In the genomic region with DNA sequence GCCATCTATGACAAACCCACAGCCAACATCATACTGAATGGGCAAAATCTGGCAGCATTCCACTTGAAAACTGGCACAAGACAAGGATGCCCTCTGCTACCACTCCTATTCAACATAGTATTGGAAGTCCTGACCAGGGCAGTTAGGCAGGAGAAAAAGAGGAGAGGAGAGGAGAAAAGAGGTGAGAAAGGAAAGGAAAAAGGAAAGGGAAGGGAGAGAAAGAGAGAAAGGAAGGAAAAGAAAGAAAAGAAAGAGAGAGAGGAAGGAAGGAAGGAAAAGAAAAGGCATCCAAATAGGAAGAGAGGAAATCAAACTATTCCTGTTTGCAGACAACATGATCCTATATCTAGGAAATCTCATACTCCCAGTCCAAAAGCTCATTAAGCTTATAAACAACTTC, we compare ENCODE assay signal across 27 cellular contexts. TPM values are rescaled to one million over a fixed set of nuclear protein-coding genes. Genes with fewer than 3 reads are reported as not detected.
"Had no signal": no experiment of that assay in that cellular context is flagged by ENCODE, and none has a peak within 500 bp of the region (broad histone marks: within the 10 kb centered on the region; RNA-seq: fewer than 3 reads in every experiment).

No MANE protein-coding gene starts in this region.

- H3K27ac ChIP-seq: epithelial cell of prostate, esophagus muscularis mucosa, gastrocnemius medialis, heart right ventricle, left lung, lower lobe of right lung, parathyroid adenoma, psoas muscle, right lobe of liver, suprapubic skin, thyroid gland, uterus had no signal

- H3K4me1 ChIP-seq: esophagus muscularis mucosa, parathyroid adenoma, psoas muscle, right lobe of liver, suprapubic skin, uterus had no signal

- H3K9me3 Mint-ChIP-seq: nephron; stimulated activated effector memory CD8-positive, alpha-beta T cell treated with anti-CD3 and anti-CD28 coated beads, Interleukin-12 subunit alpha, Interleukin-12 subunit beta, amount 100 ng/mL, for 72 hours; type B pancreatic cell had no signal

- H3K4me3 ChIP-seq: esophagus muscularis mucosa, gastrocnemius medialis, heart right ventricle, left lung, lower lobe of right lung, psoas muscle, right lobe of liver, suprapubic skin, thyroid gland, uterus had no signal

- DNase-seq: effector memory CD4-positive, alpha-beta T cell; gastrocnemius medialis; heart right ventricle; hypothalamus; islet precursor cell; left lung; lower lobe of right lung; psoas muscle; retina; right lobe of liver; stimulated activated CD4-positive, alpha-beta T cell treated with anti-CD3 and anti-CD28 coated beads, Interleukin-4, amount 100 ng/mL, for 1 hour; stimulated activated CD8-positive, alpha-beta memory T cell treated with anti-CD3 and anti-CD28 coated beads, Interleukin-4, amount 100 ng/mL, for 48 hours; stimulated activated naive CD8-positive, alpha-beta T cell treated with anti-CD3 and anti-CD28 coated beads, Interleukin-15, Interleukin-2, amounts not matched to agents 100 U/mL and 50 U/mL, for 24 hours; thyroid gland; uterus had no signal

- H3K27me3 Mint-ChIP-seq: memory B cell, type B pancreatic cell had no signal

- H3K4me3 Mint-ChIP-seq: memory B cell; mesothelial cell of epicardium; nephron; stimulated activated effector memory CD8-positive, alpha-beta T cell treated with anti-CD3 and anti-CD28 coated beads, Interleukin-12 subunit alpha, Interleukin-12 subunit beta, amount 100 ng/mL, for 72 hours; type B pancreatic cell had no signal

- ATAC-seq: gastrocnemius medialis; heart right ventricle; left lung; lower lobe of right lung; psoas muscle; right lobe of liver; stimulated activated effector memory CD8-positive, alpha-beta T cell treated with anti-CD3 and anti-CD28 coated beads, Interleukin-12 subunit alpha, Interleukin-12 subunit beta, amount 100 ng/mL, for 72 hours; stimulated activated naive CD8-positive, alpha-beta T cell treated with anti-CD3 and anti-CD28 coated beads, Interleukin-15, Interleukin-2, amounts not matched to agents 100 U/mL and 50 U/mL, for 24 hours had no signal

- H3K27ac Mint-ChIP-seq: memory B cell; mesothelial cell of epicardium; nephron; stimulated activated effector memory CD8-positive, alpha-beta T cell treated with anti-CD3 and anti-CD28 coated beads, Interleukin-12 subunit alpha, Interleukin-12 subunit beta, amount 100 ng/mL, for 72 hours; type B pancreatic cell had no signal

- H3K4me1 Mint-ChIP-seq: nephron had no signal

- FAIRE-seq: endometrium had no signal

- H3K36me3 ChIP-seq: thyroid gland, uterus had no signal

RNA-seq across cellular contexts. Expression of a gene that starts 12.3 kb away (rescaled TPM):
- total RNA-seq: gastrocnemius medialis, mesothelial cell of epicardium, mucosa of gallbladder, myocyte, psoas muscle, right lobe of liver, suprapubic skin had no signal
- polyA plus RNA-seq: heart right ventricle had no signal
